ENCODE assay signal across 22 cellular contexts in the genomic region with DNA sequence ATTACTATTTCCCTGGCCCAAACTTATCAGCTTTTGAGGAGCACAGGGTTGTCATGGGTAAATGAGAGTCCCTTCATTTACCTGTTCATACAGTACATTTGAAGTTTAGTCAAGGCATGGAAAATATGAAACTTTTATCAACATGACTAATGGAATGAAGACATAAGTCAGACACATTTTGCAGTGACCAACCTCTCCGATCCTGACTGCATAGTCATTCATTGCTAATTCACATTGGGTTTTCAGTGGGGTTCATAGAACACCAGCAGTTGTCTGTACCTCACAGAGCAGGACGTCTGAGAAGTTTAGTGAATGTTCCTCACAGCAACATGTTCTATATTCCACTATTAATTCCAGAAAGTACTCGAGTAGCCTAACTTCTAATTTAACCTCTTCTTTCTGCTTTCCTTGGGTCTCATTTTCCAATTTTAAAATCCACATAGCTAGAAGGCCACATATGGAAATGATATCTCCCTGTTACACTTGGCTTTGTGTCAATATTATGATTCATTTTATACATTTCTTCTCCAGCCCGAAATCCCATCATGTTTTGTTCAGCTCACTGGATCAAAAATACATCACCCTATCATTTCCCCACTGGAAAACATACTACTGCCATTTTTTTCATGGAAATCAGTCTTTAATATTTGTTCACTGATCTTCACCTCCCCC.
DNase-seq lines count a peak whose midpoint lies in the region; ATAC-seq and TF ChIP-seq lines count a peak whose summit lies in the region.
"Had no signal": no experiment of that assay in that cellular context is flagged by ENCODE, and none has a peak within 500 bp of the region (broad histone marks: within the 10 kb centered on the region; RNA-seq: fewer than 3 reads in every experiment).

No MANE protein-coding gene starts in this region.

- H3K27ac Mint-ChIP-seq in MCF 10A (ENCODE audit: low read depth, unreplicated experiment), result no peak overlapping the region
- H3K27ac Mint-ChIP-seq: activated CD4-positive, alpha-beta T cell treated with anti-CD3 and anti-CD28 coated beads, Interleukin-2, amount 10 ng/mL, durations not matched to agents 7 days and 5 days; CD4-positive, alpha-beta memory T cell had no signal

- no peaks in the 10 kb centered on the region for H3K36me3 Mint-ChIP-seq in MCF 10A (ENCODE audit: insufficient read depth, unreplicated experiment)
- H3K36me3 Mint-ChIP-seq: CD4-positive, alpha-beta memory T cell had no signal

- BruUV-seq in MCF 10A (replicated peaks; lab: Mats Ljungman, UMichigan), result no TSS peak

- peaks cover 29% of the 10 kb centered on the region for H3K4me1 Mint-ChIP-seq in MCF 10A (ENCODE audit: insufficient read depth, unreplicated experiment)
- H3K4me1 Mint-ChIP-seq: activated CD4-positive, alpha-beta T cell treated with anti-CD3 and anti-CD28 coated beads, Interleukin-2, amount 10 ng/mL, durations not matched to agents 7 days and 5 days; CD4-positive, alpha-beta memory T cell had no signal

- TF ChIP-seq POLR2A in breast epithelium (IDR thresholded peaks at IDR 0.05), result no peak

- H3K36me3 ChIP-seq in breast epithelium, result no peaks in the 10 kb centered on the region
- H3K36me3 ChIP-seq: gastroesophageal sphincter, tibial nerve had no signal

- in situ Hi-C loops in astrocyte of the spinal cord (cut with HindIII; ENCODE audit: low sequenced_read_pairs), result no loop called here

- H3K4me3 ChIP-seq in breast epithelium (no peak overlapping the region), astrocyte of the spinal cord (ENCODE audit: low read depth, low read length) (no peak overlapping the region), fibroblast of villous mesenchyme (ENCODE audit: low read depth, low read length) (no peak overlapping the region)
- H3K4me3 ChIP-seq: gastroesophageal sphincter, PC-9, skin epidermis, tibial nerve had no signal

- H3K4me3 Mint-ChIP-seq in MCF 10A (ENCODE audit: unreplicated experiment), result no peak overlapping the region
- H3K4me3 Mint-ChIP-seq: activated CD4-positive, alpha-beta T cell treated with anti-CD3 and anti-CD28 coated beads, Interleukin-2, amount 10 ng/mL, durations not matched to agents 7 days and 5 days; CD4-positive, alpha-beta memory T cell had no signal

- ATAC-seq in HG03432 (IDR thresholded peaks at IDR 0.05; ENCODE audit: unreplicated experiment) (no peak), HG02571 (IDR thresholded peaks at IDR 0.05; ENCODE audit: unreplicated experiment) (no peak)
- ATAC-seq: gastroesophageal sphincter had no signal

- H3K4me1 ChIP-seq in breast epithelium, result peaks cover 0 to 9% of the 10 kb centered on the region in 2 donors
- H3K4me1 ChIP-seq: gastroesophageal sphincter, parathyroid adenoma, tibial nerve had no signal

- DNase-seq in MCF 10A (ENCODE audit: unreplicated experiment) (peak; percentile 17), breast epithelium (ENCODE audit: low spot score in 2 of 2) (no peak), astrocyte of the spinal cord (ENCODE audit: low read depth, low spot score) (peak; percentile 78), fibroblast of villous mesenchyme (ENCODE audit: low read depth) (peak; percentile 16), NCI-H187 (lab: John Stamatoyannopoulos, UW) (no peak), superior temporal gyrus (ENCODE audit: extremely low spot score) (no peak)
- DNase-seq: 8988T; activated CD4-positive, alpha-beta T cell treated with anti-CD3 and anti-CD28 coated beads, Interleukin-2, amount 10 ng/mL, durations not matched to agents 7 days and 5 days; activated naive CD4-positive, alpha-beta T cell; CD4-positive, alpha-beta memory T cell; DND-41; effector CD4-positive, alpha-beta T cell; MM.1S; NCI-H1694 treated with DMSO at 0.1 percent for 48 hours; NCI-H510A; PC-9 had no signal

- CTCF ChIA-PET in MCF 10A (lab: Yijun Ruan, JAX), result no interaction called here

- H3K27me3 Mint-ChIP-seq in MCF 10A (ENCODE audit: insufficient read depth, unreplicated experiment), result no peaks in the 10 kb centered on the region
- H3K27me3 Mint-ChIP-seq: activated CD4-positive, alpha-beta T cell treated with anti-CD3 and anti-CD28 coated beads, Interleukin-2, amount 10 ng/mL, durations not matched to agents 7 days and 5 days; CD4-positive, alpha-beta memory T cell had no signal

- no peaks in the 10 kb centered on the region for H3K27me3 ChIP-seq in breast epithelium
- H3K27me3 ChIP-seq: gastroesophageal sphincter, tibial nerve had no signal

- no peak overlapping the region for H3K27ac ChIP-seq in breast epithelium
- H3K27ac ChIP-seq: gastroesophageal sphincter, parathyroid adenoma, PC-9, tibial nerve had no signal

- H3K9me3 ChIP-seq in breast epithelium, result no peaks in the 10 kb centered on the region
- H3K9me3 ChIP-seq: gastroesophageal sphincter, tibial nerve had no signal

- no peaks in the 10 kb centered on the region for H3K9me3 Mint-ChIP-seq in MCF 10A (ENCODE audit: unreplicated experiment)
- H3K9me3 Mint-ChIP-seq: activated CD4-positive, alpha-beta T cell treated with anti-CD3 and anti-CD28 coated beads, Interleukin-2, amount 10 ng/mL, durations not matched to agents 7 days and 5 days had no signal

- TF ChIP-seq CTCF in MCF 10A (IDR thresholded peaks at IDR 0.05; ENCODE audit: unreplicated experiment), result no peak
- no peak for TF ChIP-seq CTCF in breast epithelium (IDR thresholded peaks at IDR 0.05)
- no peak for TF ChIP-seq CTCF in astrocyte of the spinal cord (IDR thresholded peaks at IDR 0.05; ENCODE audit: low read depth, low read length)
- no peak for TF ChIP-seq CTCF in fibroblast of villous mesenchyme (IDR thresholded peaks at IDR 0.05; ENCODE audit: insufficient read depth, low read depth, low read length)

- intact Hi-C loops in MCF 10A (cut with micrococcal nuclease), result no loop called here
- intact Hi-C loops in breast epithelium (cut with DNase I; ENCODE audit: low total_unique reads), result no loop called here

- POLR2A ChIA-PET in MCF 10A (lab: Yijun Ruan, JAX), result interaction anchor here (0.9 to 1.2 kb wide), 2 partner anchors 9 to 22 kb away, joined by 3 to 4 read pairs; no protein-coding TSS in a partner anchor

Comparison
In these comparisons a context has a peak if more than half of its experiments do, and no peak if none do; other contexts are left out.
1. DNase-seq: peak in MCF 10A (single experiment), astrocyte of the spinal cord (single experiment) and fibroblast of villous mesenchyme (single experiment); none in breast epithelium (0 of 2), NCI-H187 (0 of 2) and superior temporal gyrus (single experiment).